In the genomic region with DNA sequence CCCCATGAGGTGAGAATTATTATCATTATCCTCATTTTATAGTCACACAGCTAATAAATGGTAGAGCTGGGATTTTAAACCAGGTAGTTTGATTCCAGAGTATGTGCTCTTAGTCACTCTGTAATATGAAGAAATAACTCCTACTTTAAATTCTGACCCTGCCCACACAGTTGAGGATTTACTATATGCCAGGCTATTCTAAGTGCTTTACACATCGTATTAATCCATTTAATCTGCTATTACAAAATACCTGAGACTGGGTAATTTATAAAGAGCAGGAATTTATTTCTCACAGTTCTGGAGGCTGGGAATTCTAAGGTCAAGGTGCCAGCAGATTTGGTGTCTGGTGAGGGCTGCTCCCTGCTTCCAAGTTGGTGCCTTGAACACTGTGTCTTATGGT, we compare ENCODE assay signal across 30 cellular contexts. TPM values are rescaled to one million over a fixed set of nuclear protein-coding genes. Genes with fewer than 3 reads are reported as not detected.
"Had no signal": no experiment of that assay in that cellular context is flagged by ENCODE, and none has a peak within 500 bp of the region (broad histone marks: within the 10 kb centered on the region; RNA-seq: fewer than 3 reads in every experiment).

No MANE protein-coding gene starts in this region.

- DNase-seq: naive B cell; naive thymus-derived CD8-positive, alpha-beta T cell; nephron progenitor cell; occipital lobe; ovary; posterior cingulate gyrus; psoas muscle; retina; right cardiac atrium; right lobe of liver; sigmoid colon; small intestine; stimulated activated CD4-positive, alpha-beta T cell treated with anti-CD3 and anti-CD28 coated beads, Interleukin-15, amount 100 ng/mL, for 24 hours; stimulated activated CD4-positive, alpha-beta T cell treated with anti-CD3 and anti-CD28 coated beads, Interleukin-2, amount 100 ng/mL, for 24 hours; stimulated activated CD4-positive, alpha-beta T cell treated with anti-CD3 and anti-CD28 coated beads, Interleukin-4, amount 100 ng/mL, for 1 hour; stimulated activated CD4-positive, alpha-beta T cell treated with anti-CD3 and anti-CD28 coated beads, Interleukin-4, amount 100 ng/mL, for 4 hours; stimulated activated CD8-positive, alpha-beta memory T cell treated with anti-CD3 and anti-CD28 coated beads, Interleukin-4, amount 100 ng/mL, for 48 hours; stimulated activated naive CD4-positive, alpha-beta T cell; stimulated activated naive CD8-positive, alpha-beta T cell treated with anti-CD3 and anti-CD28 coated beads, Interleukin-15, amount 100 ng/mL, for 72 hours; stimulated activated naive CD8-positive, alpha-beta T cell treated with anti-CD3 and anti-CD28 coated beads, Interleukin-15, Interleukin-2, amounts not matched to agents 100 U/mL and 50 U/mL, for 24 hours; substantia nigra; testis; tibial artery; transverse colon; upper lobe of right lung; uterus had no signal

- ATAC-seq: naive thymus-derived CD8-positive, alpha-beta T cell; natural killer cell treated with Interleukin-12 subunit alpha and Interleukin-12 subunit beta and Interleukin-15 and Interleukin-18, amount 100 ng/mL, for 72 hours; psoas muscle; right cardiac atrium; right lobe of liver; stimulated activated memory B cell treated with anti-CD40 and anti-IgM and Interleukin-4, amounts not matched to agents 10 μg/mL and 1 μg/mL and 100 μg/mL, for 72 hours; stimulated activated naive CD8-positive, alpha-beta T cell treated with anti-CD3 and anti-CD28 coated beads, Interleukin-15, amount 100 ng/mL, for 72 hours; stimulated activated naive CD8-positive, alpha-beta T cell treated with anti-CD3 and anti-CD28 coated beads, Interleukin-15, Interleukin-2, amounts not matched to agents 100 U/mL and 50 U/mL, for 24 hours; upper lobe of right lung had no signal

RNA-seq across cellular contexts. Expression of a gene that starts 19.6 kb away (rescaled TPM):
- total RNA-seq: naive thymus-derived CD8-positive, alpha-beta T cell; natural killer cell treated with Interleukin-12 subunit alpha and Interleukin-12 subunit beta and Interleukin-15 and Interleukin-18, amount 100 ng/mL, for 72 hours; neural crest cell; osteoblast; psoas muscle; right lobe of liver; sigmoid colon; transverse colon had no signal
